Comparison of ENCODE assay signal across 21 cellular contexts in genomic region chr12:27583981-27584380, GRCh38. TPM values are rescaled to one million over a fixed set of nuclear protein-coding genes. Genes with fewer than 3 reads are reported as not detected.
DNase-seq lines count a peak whose midpoint lies in the region; ATAC-seq, FAIRE-seq and TF ChIP-seq lines count a peak whose summit lies in the region.
"Had no signal": no experiment of that assay in that cellular context is flagged by ENCODE, and none has a peak within 500 bp of the region (broad histone marks: within the 10 kb centered on the region; RNA-seq: fewer than 3 reads in every experiment).

No MANE protein-coding gene starts in this region.

- H3K36me3 ChIP-seq in GM23338 (ENCODE audit: insufficient read depth), result no peaks in the 10 kb centered on the region
- H3K36me3 ChIP-seq in bronchial epithelial cell (ENCODE audit: control insufficient read depth, insufficient read depth, low read length), result peaks cover under 1% of the 10 kb centered on the region
- H3K36me3 ChIP-seq in left lung, result no peaks in the 10 kb centered on the region
- H3K36me3 ChIP-seq in spleen, result no peaks in the 10 kb centered on the region
- H3K36me3 ChIP-seq in esophagus muscularis mucosa, result peaks cover 0 to 9% (median 4%) of the 10 kb centered on the region in 4 donors
- H3K36me3 ChIP-seq: thoracic aorta had no signal

- TF ChIP-seq CTCF in GM23338 (conservative IDR thresholded peaks at IDR 0.05; ENCODE audit: low read depth in 2 of 2) (no peak), bronchial epithelial cell (IDR thresholded peaks at IDR 0.05; ENCODE audit: insufficient read depth, low read length, severe bottlenecking) (no peak), left lung (IDR thresholded peaks at IDR 0.05) (no peak), spleen (IDR thresholded peaks at IDR 0.05 in 8 of 11, conservative IDR thresholded peaks at IDR 0.05 in 3 of 11) (no peak), esophagus muscularis mucosa (IDR thresholded peaks at IDR 0.05) (no peak)

- ATAC-seq in GM23338, result no peak
- ATAC-seq in left lung, result no peak
- ATAC-seq: activated CD8-positive, alpha-beta memory T cell treated with anti-CD3 and anti-CD28 coated beads, Interleukin-2, amount 10 ng/mL, durations not matched to agents 7 days and 5 days; activated naive CD8-positive, alpha-beta T cell treated with anti-CD3 and anti-CD28 coated beads, Interleukin-2, amount 50 U/mL, for 24 hours had no signal

- H3K4me3 ChIP-seq in GM23338 (no peak overlapping the region), bronchial epithelial cell (ENCODE audit: low read depth, low read length) (no peak overlapping the region), left lung (no peak overlapping the region), spleen (no peak overlapping the region), esophagus muscularis mucosa (no peak overlapping the region)
- H3K4me3 ChIP-seq: thoracic aorta had no signal

- no peaks in the 10 kb centered on the region for H3K9me3 Mint-ChIP-seq in GM23338
- H3K9me3 Mint-ChIP-seq: activated naive CD8-positive, alpha-beta T cell treated with anti-CD3 and anti-CD28 coated beads, Interleukin-2, amount 50 U/mL, for 24 hours; activated T-helper 2 cell treated with anti-CD3 and anti-CD28 coated beads, Interferon-gamma antibody, Interleukin-2, Interleukin-4, amounts not matched to agents 10 μg/mL and 5 μg/mL and 100 μg/mL, durations not matched to agents 14 hours and 24 hours and 36 hours; CD4-positive, alpha-beta memory T cell; central memory CD8-positive, alpha-beta T cell had no signal

- no peak overlapping the region for H2AFZ ChIP-seq in GM23338

- H3K27ac Mint-ChIP-seq in GM23338, result 0 out of 2 replicates have a peak overlapping the region, but pooled peaks have one; percentile 32
- H3K27ac Mint-ChIP-seq: activated CD8-positive, alpha-beta memory T cell treated with anti-CD3 and anti-CD28 coated beads, Interleukin-2, amount 10 ng/mL, durations not matched to agents 7 days and 5 days; activated naive CD8-positive, alpha-beta T cell treated with anti-CD3 and anti-CD28 coated beads, Interleukin-2, amount 50 U/mL, for 24 hours; activated T-helper 2 cell treated with anti-CD3 and anti-CD28 coated beads, Interferon-gamma antibody, Interleukin-2, Interleukin-4, amounts not matched to agents 10 μg/mL and 5 μg/mL and 100 μg/mL, durations not matched to agents 14 hours and 24 hours and 36 hours; CD4-positive, alpha-beta memory T cell had no signal

- no peak for TF ChIP-seq EP300 in esophagus muscularis mucosa (IDR thresholded peaks at IDR 0.05)

- no peak for FAIRE-seq in bronchial epithelial cell (lab: Jason Lieb, UNC)

- no peaks in the 10 kb centered on the region for H3K9me2 ChIP-seq in GM23338 (ENCODE audit: insufficient read depth)

- no peaks in the 10 kb centered on the region; the same call in 1 of the 2 replicates for H3K79me2 ChIP-seq in GM23338 (replicated peaks; ENCODE audit: insufficient read depth)

- intact Hi-C loops in left lung (cut with DNase I), result no loop called here
- intact Hi-C loops in spleen (cut with DNase I; ENCODE audit: low total_unique reads), result no loop called here
- intact Hi-C loops in esophagus muscularis mucosa (cut with DNase I), result no loop called here

- no peak overlapping the region for H3K4me2 ChIP-seq in GM23338

- no peaks in the 10 kb centered on the region; the same call in 2 of the 3 replicates for H3K4me1 Mint-ChIP-seq in GM23338

- H3F3A ChIP-seq in GM23338 (replicated peaks; ENCODE audit: low read depth), result no peaks in the 10 kb centered on the region

- DNase-seq in GM23338 (ENCODE audit: low spot score) (no peak), bronchial epithelial cell (ENCODE audit: low read depth) (peak; percentile 78), left lung (no peak), spleen (no peak), esophagus muscularis mucosa (ENCODE audit: extremely low spot score) (no peak), germinal center (ENCODE audit: low spot score) (no peak), Ammon's horn (ENCODE audit: low spot score) (no peak), pons (ENCODE audit: low spot score) (no peak)
- DNase-seq: activated CD8-positive, alpha-beta memory T cell treated with anti-CD3 and anti-CD28 coated beads, Interleukin-2, amount 10 ng/mL, durations not matched to agents 7 days and 5 days; activated naive CD8-positive, alpha-beta T cell treated with anti-CD3 and anti-CD28 coated beads, Interleukin-2, amount 50 U/mL, for 24 hours; CD4-positive, alpha-beta memory T cell; DMS53; hypothalamus; kidney glomerular epithelial cell; NCI-H1694 treated with DMSO at 0.1 percent for 48 hours; NCI-H345; NK-92 treated with Interleukin-12 subunit alpha and Interleukin-12 subunit beta, amount 100 ng/mL, for 24 hours; stimulated activated CD8-positive, alpha-beta memory T cell treated with anti-CD3 and anti-CD28 coated beads, Interleukin-4, amount 100 ng/mL, for 48 hours had no signal

- no peaks in the 10 kb centered on the region for H3K36me3 Mint-ChIP-seq in GM23338 (ENCODE audit: low read depth)
- H3K36me3 Mint-ChIP-seq: activated CD8-positive, alpha-beta memory T cell treated with anti-CD3 and anti-CD28 coated beads, Interleukin-2, amount 10 ng/mL, durations not matched to agents 7 days and 5 days had no signal

- H3K9me3 ChIP-seq in left lung, result no peaks in the 10 kb centered on the region
- no peaks in the 10 kb centered on the region for H3K9me3 ChIP-seq in spleen
- no peaks in the 10 kb centered on the region for H3K9me3 ChIP-seq in esophagus muscularis mucosa
- H3K9me3 ChIP-seq: thoracic aorta had no signal

- TF ChIP-seq POLR2A in spleen (IDR thresholded peaks at IDR 0.05), result no peak
- TF ChIP-seq POLR2A in esophagus muscularis mucosa (IDR thresholded peaks at IDR 0.05; ENCODE audit: low read depth), result no peak

- peaks cover 2% of the 10 kb centered on the region for H3K27me3 Mint-ChIP-seq in GM23338 (ENCODE audit: insufficient read depth, low read depth, poor library complexity)
- H3K27me3 Mint-ChIP-seq: activated CD8-positive, alpha-beta memory T cell treated with anti-CD3 and anti-CD28 coated beads, Interleukin-2, amount 10 ng/mL, durations not matched to agents 7 days and 5 days; activated naive CD8-positive, alpha-beta T cell treated with anti-CD3 and anti-CD28 coated beads, Interleukin-2, amount 50 U/mL, for 24 hours had no signal

- no peaks in the 10 kb centered on the region for H3K4me1 ChIP-seq in GM23338 (ENCODE audit: insufficient read depth)
- H3K4me1 ChIP-seq in left lung, result peaks cover 12 to 25% of the 10 kb centered on the region in 2 donors
- H3K4me1 ChIP-seq in spleen, result peaks cover 0 to 59% (median 38%) of the 10 kb centered on the region in 6 donors
- peaks cover 20 to 48% (median 30%) of the 10 kb centered on the region in 4 donors for H3K4me1 ChIP-seq in esophagus muscularis mucosa

- H3K27ac ChIP-seq in GM23338 (ENCODE audit: low read depth), result no peak overlapping the region
- H3K27ac ChIP-seq in left lung, result peak overlapping the region; percentile 1 to 50
- peak overlapping the region; percentile 21 to 80 (median 70) for H3K27ac ChIP-seq in spleen
- peak overlapping the region in 2 of 4 donors; percentile 44 to 56 for H3K27ac ChIP-seq in esophagus muscularis mucosa (replicated peaks in 1 of 4)

- no peaks in the 10 kb centered on the region; the same call in 1 of the 2 replicates for H4K20me1 ChIP-seq in GM23338 (replicated peaks; ENCODE audit: insufficient read depth)

- H3K27me3 ChIP-seq in GM23338 (ENCODE audit: insufficient read depth) (no peaks in the 10 kb centered on the region), bronchial epithelial cell (ENCODE audit: control insufficient read depth, insufficient read depth, low read length) (no peaks in the 10 kb centered on the region), left lung (no peaks in the 10 kb centered on the region), spleen (replicated peaks in 1 of 7) (no peaks in the 10 kb centered on the region), esophagus muscularis mucosa (no peaks in the 10 kb centered on the region)

- 77 to 94% (median 85%) methylated on average over 6 of the region's 6 CpGs for WGBS in spleen, 5 donors
- 90% methylated on average over 6 of the region's 6 CpGs for WGBS in esophagus muscularis mucosa

- no peak overlapping the region for H3K4me3 Mint-ChIP-seq in GM23338
- H3K4me3 Mint-ChIP-seq: activated CD8-positive, alpha-beta memory T cell treated with anti-CD3 and anti-CD28 coated beads, Interleukin-2, amount 10 ng/mL, durations not matched to agents 7 days and 5 days; activated naive CD8-positive, alpha-beta T cell treated with anti-CD3 and anti-CD28 coated beads, Interleukin-2, amount 50 U/mL, for 24 hours; CD4-positive, alpha-beta memory T cell; central memory CD8-positive, alpha-beta T cell had no signal

TF ChIP-seq in GM23338, 12 proteins besides CTCF, POLR2A, EP300 and RAD21 (continues in another document):
- TF ChIP-seq ZNF114 (CRISPR knock-in tag; IDR thresholded peaks at IDR 0.05), result no peak
- TF ChIP-seq ZNF331 (CRISPR knock-in tag; IDR thresholded peaks at IDR 0.05; ENCODE audit: low read depth), result no peak
- TF ChIP-seq STAT1 (IDR thresholded peaks at IDR 0.05; ENCODE audit: unreplicated experiment), result no peak

RNA-seq across cellular contexts. Expression of gene PPFIBP1, which starts 60.0 kb away (rescaled TPM):
- total RNA-seq in GM23338 (2014; rRNA removed; shearing (Covaris generic)), result 27.0 and 33.2 TPM in 2 replicates
- polyA plus RNA-seq in GM23338 (2016; fragmentation: Nextera tagmentation; extraction: Ambion mirVana), result 38.9 and 41.9 TPM in 2 replicates
- total RNA-seq in bronchial epithelial cell, result 31.1 and 43.3 TPM in 2 replicates
- total RNA-seq in left lung, result 10 to 100 TPM; 96.1 to 97.3 TPM
- 100 to 1,000 TPM in 5 of 7 donors, 10 to 100 TPM in 2; 71.4 to 182 (median 121) TPM for total RNA-seq in spleen
- 10 to 100 TPM in 1 of 3 donors, 1 to 10 TPM in 2; 3.7 to 10.7 (median 4.1) TPM for polyA plus RNA-seq in spleen
- 10 to 100 TPM; 53.2 to 79.0 (median 66.5) TPM for total RNA-seq in esophagus muscularis mucosa
